Comparison of ENCODE assay signal across 1 cellular context in the genomic region with DNA sequence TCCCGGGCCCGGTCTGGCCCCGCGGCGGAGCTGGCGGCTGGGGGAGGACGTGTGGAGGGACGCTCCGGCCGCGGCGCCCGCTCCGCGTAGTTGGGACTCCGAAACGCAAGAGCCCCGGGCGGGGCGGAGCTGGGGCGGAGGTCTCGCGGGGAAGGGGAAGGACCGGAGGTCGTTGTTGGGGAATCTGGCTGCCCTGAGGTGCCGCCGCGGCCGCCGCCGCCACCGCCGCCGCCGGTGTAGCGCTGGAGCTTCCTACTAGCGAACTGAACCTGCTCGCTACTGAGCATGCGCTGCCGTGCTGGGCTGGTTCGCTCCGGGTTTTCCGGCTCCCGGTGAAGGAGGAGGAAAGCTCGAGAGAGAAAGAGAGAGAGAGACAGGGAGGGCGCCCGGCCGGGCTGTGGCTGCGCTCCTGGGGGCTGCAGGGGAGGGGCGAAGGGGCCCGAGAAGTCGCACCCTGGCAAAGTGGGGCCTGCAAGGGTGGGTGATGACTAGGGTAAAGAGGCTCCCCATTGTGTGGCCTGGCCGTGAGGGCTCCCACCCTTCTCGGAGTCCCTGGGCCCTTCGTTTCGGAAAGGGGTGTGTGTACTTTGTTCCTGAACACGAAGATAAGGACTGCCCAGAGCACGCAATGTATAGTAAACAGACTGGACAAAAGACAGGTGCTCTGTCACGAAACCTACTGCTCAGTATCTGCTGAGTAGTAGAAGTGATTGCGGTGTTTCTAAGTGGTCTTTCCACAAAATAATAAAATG.
A peak's percentile ranks its signal among the peaks of the same experiment; 100 is the strongest.
TF ChIP-seq lines count a peak whose summit lies in the region.

Gene SOS1 (minus strand): TSS at position 281 of the 752 bp plus-strand sequence. CDS start 629 bp downstream, outside the sequence.

TF ChIP-seq in HEK293, 187 proteins besides CTCF, POLR2A, EP300 and RAD21 (continued from another document and continues in another):
- TF ChIP-seq ZNF501 (tag by site-specific recombination; IDR thresholded peaks at IDR 0.05) (peak; percentile 88), GLIS2 (tag by site-specific recombination; IDR thresholded peaks at IDR 0.05) (peak; percentile 93), ZNF645 (tag by site-specific recombination; IDR thresholded peaks at IDR 0.05) (no peak), ZNF747 (tag by site-specific recombination; IDR thresholded peaks at IDR 0.05) (no peak), ZNF184 (tag by site-specific recombination; IDR thresholded peaks at IDR 0.05) (no peak), OVOL3 (tag by site-specific recombination; IDR thresholded peaks at IDR 0.05) (no peak), ZNF138 (tag by site-specific recombination; IDR thresholded peaks at IDR 0.05; ENCODE audit: borderline replicate concordance) (no peak), ZNF221 (tag by site-specific recombination; IDR thresholded peaks at IDR 0.05; ENCODE audit: borderline replicate concordance) (no peak), ZSCAN23 (tag by site-specific recombination; IDR thresholded peaks at IDR 0.05) (no peak), ZNF704 (tag by site-specific recombination; IDR thresholded peaks at IDR 0.05) (no peak), KLF8 (tag by site-specific recombination; IDR thresholded peaks at IDR 0.05) (peak; percentile 91), ZNF768 (tag by site-specific recombination; IDR thresholded peaks at IDR 0.05) (no peak), ZBTB21 (tag by site-specific recombination; IDR thresholded peaks at IDR 0.05) (no peak), ZNF514 (tag by site-specific recombination; IDR thresholded peaks at IDR 0.05) (no peak), GLIS1 (tag by site-specific recombination; IDR thresholded peaks at IDR 0.05) (peak; percentile 86), ZFP37 (tag by site-specific recombination; IDR thresholded peaks at IDR 0.05) (0 out of 2 replicates have a peak, but pooled peaks have one; percentile 75), ZNF776 (tag by site-specific recombination; IDR thresholded peaks at IDR 0.05; ENCODE audit: borderline replicate concordance) (no peak), ZNF248 (tag by site-specific recombination; IDR thresholded peaks at IDR 0.05) (no peak), ZNF639 (tag by site-specific recombination; IDR thresholded peaks at IDR 0.05) (peak; percentile 38; the same call in 1 of the 2 replicates), ZNF391 (tag by site-specific recombination; IDR thresholded peaks at IDR 0.05; ENCODE audit: borderline replicate concordance, low read depth) (0 out of 2 replicates have a peak, but pooled peaks have one; percentile 24), ZNF223 (tag by site-specific recombination; IDR thresholded peaks at IDR 0.05) (no peak), ZNF148 (tag by site-specific recombination; IDR thresholded peaks at IDR 0.05; ENCODE audit: borderline replicate concordance) (no peak), ZIC2 (tag by site-specific recombination; IDR thresholded peaks at IDR 0.05) (peak; percentile 60), BCL11B (tag by site-specific recombination; IDR thresholded peaks at IDR 0.05; ENCODE audit: low read depth) (0 out of 2 replicates have a peak, but pooled peaks have one; percentile 34), ZNF16 (tag by site-specific recombination; IDR thresholded peaks at IDR 0.05; ENCODE audit: low read depth) (no peak), GFI1B (tag by site-specific recombination; IDR thresholded peaks at IDR 0.05) (no peak), EGR2 (tag by site-specific recombination; IDR thresholded peaks at IDR 0.05; ENCODE audit: low read depth) (no peak), ZNF24 (tag by site-specific recombination; IDR thresholded peaks at IDR 0.05) (no peak), ZNF76 (tag by site-specific recombination; IDR thresholded peaks at IDR 0.05; ENCODE audit: borderline replicate concordance, low read depth) (no peak), ZNF48 (tag by site-specific recombination; IDR thresholded peaks at IDR 0.05) (no peak), SALL2 (tag by site-specific recombination; IDR thresholded peaks at IDR 0.05; ENCODE audit: borderline replicate concordance) (no peak), ZEB2 (tag by site-specific recombination; IDR thresholded peaks at IDR 0.05) (peak; percentile 78), ZNF23 (tag by site-specific recombination; IDR thresholded peaks at IDR 0.05; ENCODE audit: borderline replicate concordance) (no peak), ZNF791 (tag by site-specific recombination; IDR thresholded peaks at IDR 0.05) (no peak), KLF9 (tag by site-specific recombination; IDR thresholded peaks at IDR 0.05; ENCODE audit: low read depth) (peak; percentile 85), ZNF350 (tag by site-specific recombination; IDR thresholded peaks at IDR 0.05) (no peak), ZSCAN30 (tag by site-specific recombination; IDR thresholded peaks at IDR 0.05) (peak; percentile 38; the same call in 1 of the 2 replicates), ZBTB20 (tag by site-specific recombination; IDR thresholded peaks at IDR 0.05) (peak; percentile 80; the same call in 1 of the 2 replicates), ZNF510 (tag by site-specific recombination; IDR thresholded peaks at IDR 0.05; ENCODE audit: insufficient replicate concordance) (no peak), ZNF404 (tag by site-specific recombination; IDR thresholded peaks at IDR 0.05) (no peak), TCF7L2 (IDR thresholded peaks at IDR 0.05; ENCODE audit: borderline replicate concordance, low read depth, low read length) (no peak), ZNF214 (tag by site-specific recombination; IDR thresholded peaks at IDR 0.05; ENCODE audit: borderline replicate concordance) (no peak)
- TF ChIP-seq, protein P1, sequence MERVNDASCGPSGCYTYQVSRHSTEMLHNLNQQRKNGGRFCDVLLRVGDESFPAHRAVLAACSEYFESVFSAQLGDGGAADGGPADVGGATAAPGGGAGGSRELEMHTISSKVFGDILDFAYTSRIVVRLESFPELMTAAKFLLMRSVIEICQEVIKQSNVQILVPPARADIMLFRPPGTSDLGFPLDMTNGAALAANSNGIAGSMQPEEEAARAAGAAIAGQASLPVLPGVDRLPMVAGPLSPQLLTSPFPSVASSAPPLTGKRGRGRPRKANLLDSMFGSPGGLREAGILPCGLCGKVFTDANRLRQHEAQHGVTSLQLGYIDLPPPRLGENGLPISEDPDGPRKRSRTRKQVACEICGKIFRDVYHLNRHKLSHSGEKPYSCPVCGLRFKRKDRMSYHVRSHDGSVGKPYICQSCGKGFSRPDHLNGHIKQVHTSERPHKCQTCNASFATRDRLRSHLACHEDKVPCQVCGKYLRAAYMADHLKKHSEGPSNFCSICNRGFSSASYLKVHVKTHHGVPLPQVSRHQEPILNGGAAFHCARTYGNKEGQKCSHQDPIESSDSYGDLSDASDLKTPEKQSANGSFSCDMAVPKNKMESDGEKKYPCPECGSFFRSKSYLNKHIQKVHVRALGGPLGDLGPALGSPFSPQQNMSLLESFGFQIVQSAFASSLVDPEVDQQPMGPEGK (tag by site-specific recombination; IDR thresholded peaks at IDR 0.05) = peak; percentile 96
- TF ChIP-seq, protein P2, sequence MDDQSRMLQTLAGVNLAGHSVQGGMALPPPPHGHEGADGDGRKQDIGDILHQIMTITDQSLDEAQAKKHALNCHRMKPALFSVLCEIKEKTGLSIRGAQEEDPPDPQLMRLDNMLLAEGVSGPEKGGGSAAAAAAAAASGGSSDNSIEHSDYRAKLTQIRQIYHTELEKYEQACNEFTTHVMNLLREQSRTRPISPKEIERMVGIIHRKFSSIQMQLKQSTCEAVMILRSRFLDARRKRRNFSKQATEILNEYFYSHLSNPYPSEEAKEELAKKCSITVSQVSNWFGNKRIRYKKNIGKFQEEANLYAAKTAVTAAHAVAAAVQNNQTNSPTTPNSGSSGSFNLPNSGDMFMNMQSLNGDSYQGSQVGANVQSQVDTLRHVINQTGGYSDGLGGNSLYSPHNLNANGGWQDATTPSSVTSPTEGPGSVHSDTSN (CRISPR knock-in tag; IDR thresholded peaks at IDR 0.05) = no peak; the same call in 1 of the 2 replicates
- TF ChIP-seq, protein P3, sequence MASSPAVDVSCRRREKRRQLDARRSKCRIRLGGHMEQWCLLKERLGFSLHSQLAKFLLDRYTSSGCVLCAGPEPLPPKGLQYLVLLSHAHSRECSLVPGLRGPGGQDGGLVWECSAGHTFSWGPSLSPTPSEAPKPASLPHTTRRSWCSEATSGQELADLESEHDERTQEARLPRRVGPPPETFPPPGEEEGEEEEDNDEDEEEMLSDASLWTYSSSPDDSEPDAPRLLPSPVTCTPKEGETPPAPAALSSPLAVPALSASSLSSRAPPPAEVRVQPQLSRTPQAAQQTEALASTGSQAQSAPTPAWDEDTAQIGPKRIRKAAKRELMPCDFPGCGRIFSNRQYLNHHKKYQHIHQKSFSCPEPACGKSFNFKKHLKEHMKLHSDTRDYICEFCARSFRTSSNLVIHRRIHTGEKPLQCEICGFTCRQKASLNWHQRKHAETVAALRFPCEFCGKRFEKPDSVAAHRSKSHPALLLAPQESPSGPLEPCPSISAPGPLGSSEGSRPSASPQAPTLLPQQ (tag by site-specific recombination; IDR thresholded peaks at IDR 0.05) = peak; percentile 72
- TF ChIP-seq, protein P4, sequence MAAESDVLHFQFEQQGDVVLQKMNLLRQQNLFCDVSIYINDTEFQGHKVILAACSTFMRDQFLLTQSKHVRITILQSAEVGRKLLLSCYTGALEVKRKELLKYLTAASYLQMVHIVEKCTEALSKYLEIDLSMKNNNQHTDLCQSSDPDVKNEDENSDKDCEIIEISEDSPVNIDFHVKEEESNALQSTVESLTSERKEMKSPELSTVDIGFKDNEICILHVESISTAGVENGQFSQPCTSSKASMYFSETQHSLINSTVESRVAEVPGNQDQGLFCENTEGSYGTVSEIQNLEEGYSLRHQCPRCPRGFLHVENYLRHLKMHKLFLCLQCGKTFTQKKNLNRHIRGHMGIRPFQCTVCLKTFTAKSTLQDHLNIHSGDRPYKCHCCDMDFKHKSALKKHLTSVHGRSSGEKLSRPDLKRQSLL (tag by site-specific recombination; IDR thresholded peaks at IDR 0.05) = 0 out of 2 replicates have a peak, but pooled peaks have one; percentile 35
- TF ChIP-seq, protein P5, sequence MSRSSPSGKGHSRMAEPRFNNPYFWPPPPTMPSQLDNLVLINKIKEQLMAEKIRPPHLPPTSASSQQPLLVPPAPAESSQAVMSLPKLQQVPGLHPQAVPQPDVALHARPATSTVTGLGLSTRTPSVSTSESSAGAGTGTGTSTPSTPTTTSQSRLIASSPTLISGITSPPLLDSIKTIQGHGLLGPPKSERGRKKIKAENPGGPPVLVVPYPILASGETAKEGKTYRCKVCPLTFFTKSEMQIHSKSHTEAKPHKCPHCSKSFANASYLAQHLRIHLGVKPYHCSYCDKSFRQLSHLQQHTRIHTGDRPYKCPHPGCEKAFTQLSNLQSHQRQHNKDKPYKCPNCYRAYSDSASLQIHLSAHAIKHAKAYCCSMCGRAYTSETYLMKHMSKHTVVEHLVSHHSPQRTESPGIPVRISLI (tag by site-specific recombination; IDR thresholded peaks at IDR 0.05) = no peak
